1 cellular context compared by ENCODE assay signal in the genomic region with DNA sequence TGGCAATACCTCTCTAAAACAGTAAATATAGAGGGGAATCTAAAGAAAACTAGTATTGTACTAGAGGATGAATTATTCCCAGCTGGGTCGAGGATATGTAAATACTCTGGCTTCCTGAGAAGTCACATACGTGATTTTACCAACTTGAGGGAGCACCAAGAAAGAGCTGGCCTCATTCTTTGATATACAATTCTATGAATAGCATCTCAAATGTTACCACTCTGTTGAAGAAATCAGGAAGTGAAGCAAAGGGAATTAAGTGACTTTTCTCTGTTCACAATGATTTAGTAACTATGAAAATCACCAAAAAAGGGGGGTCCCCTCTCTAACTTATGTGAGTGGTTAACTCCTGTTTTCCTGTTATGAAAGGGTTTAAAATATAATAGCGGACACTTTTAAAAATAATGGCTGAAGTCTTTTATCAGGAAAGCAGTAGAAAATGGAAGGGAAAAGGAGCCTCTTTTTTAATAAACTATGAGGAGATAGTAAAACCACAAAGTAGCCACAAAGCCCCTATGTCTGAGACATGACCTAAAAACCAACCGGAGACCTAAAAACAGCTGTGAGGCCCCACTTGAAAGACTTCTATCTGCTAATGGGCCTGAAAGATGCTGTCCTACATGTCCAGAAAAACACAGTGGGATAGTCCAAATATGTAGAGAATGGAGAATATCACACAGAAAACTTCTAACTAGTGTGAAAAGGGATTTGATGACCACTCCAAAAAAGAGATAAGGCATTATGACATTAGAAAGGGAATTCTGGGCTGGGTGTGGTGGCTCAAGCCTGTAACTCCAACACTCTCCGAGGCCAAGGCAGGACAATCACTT.
A peak's percentile ranks its signal among the peaks of the same experiment; 100 is the strongest.
TF ChIP-seq lines count a peak whose summit lies in the region.

No MANE protein-coding gene starts in this region.

TF ChIP-seq in GM12878, 131 proteins besides CTCF, POLR2A, EP300 and RAD21 (continues in another document):
- TF ChIP-seq, protein P1, sequence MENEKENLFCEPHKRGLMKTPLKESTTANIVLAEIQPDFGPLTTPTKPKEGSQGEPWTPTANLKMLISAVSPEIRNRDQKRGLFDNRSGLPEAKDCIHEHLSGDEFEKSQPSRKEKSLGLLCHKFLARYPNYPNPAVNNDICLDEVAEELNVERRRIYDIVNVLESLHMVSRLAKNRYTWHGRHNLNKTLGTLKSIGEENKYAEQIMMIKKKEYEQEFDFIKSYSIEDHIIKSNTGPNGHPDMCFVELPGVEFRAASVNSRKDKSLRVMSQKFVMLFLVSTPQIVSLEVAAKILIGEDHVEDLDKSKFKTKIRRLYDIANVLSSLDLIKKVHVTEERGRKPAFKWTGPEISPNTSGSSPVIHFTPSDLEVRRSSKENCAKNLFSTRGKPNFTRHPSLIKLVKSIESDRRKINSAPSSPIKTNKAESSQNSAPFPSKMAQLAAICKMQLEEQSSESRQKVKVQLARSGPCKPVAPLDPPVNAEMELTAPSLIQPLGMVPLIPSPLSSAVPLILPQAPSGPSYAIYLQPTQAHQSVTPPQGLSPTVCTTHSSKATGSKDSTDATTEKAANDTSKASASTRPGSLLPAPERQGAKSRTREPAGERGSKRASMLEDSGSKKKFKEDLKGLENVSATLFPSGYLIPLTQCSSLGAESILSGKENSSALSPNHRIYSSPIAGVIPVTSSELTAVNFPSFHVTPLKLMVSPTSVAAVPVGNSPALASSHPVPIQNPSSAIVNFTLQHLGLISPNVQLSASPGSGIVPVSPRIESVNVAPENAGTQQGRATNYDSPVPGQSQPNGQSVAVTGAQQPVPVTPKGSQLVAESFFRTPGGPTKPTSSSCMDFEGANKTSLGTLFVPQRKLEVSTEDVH (IDR thresholded peaks at IDR 0.05; ENCODE audit: low read depth, partially characterized antibody): no peak
- TF ChIP-seq MYB (IDR thresholded peaks at IDR 0.05; ENCODE audit: borderline replicate concordance, low read depth, low read length) (no peak), SREBF2 (IDR thresholded peaks at IDR 0.05; ENCODE audit: low read length) (no peak), SREBF1 (IDR thresholded peaks at IDR 0.05; ENCODE audit: low read length) (no peak), ASH2L (IDR thresholded peaks at IDR 0.05; ENCODE audit: borderline replicate concordance, low read depth) (no peak), CEBPB (IDR thresholded peaks at IDR 0.05; ENCODE audit: borderline replicate concordance in 1 of 2, low read depth in 2 of 2, low read length in 2 of 2) (no peak; a peak in 1 of 4 replicates), FOXK2 (IDR thresholded peaks at IDR 0.05) (no peak), NFYA (IDR thresholded peaks at IDR 0.05; ENCODE audit: borderline replicate concordance, low read depth, low read length) (no peak), ZNF24 (IDR thresholded peaks at IDR 0.05) (no peak), POLR2AphosphoS5 (IDR thresholded peaks at IDR 0.05; ENCODE audit: low read length) (no peak), CHD2 (IDR thresholded peaks at IDR 0.05; ENCODE audit: borderline replicate concordance, low read depth, low read length) (no peak), CBX3 (IDR thresholded peaks at IDR 0.05; ENCODE audit: borderline replicate concordance, low read depth) (no peak), NFXL1 (IDR thresholded peaks at IDR 0.05; ENCODE audit: borderline replicate concordance) (no peak), CBX5 (IDR thresholded peaks at IDR 0.05; ENCODE audit: low read depth) (no peak), CREM (IDR thresholded peaks at IDR 0.05; ENCODE audit: low read depth) (no peak), SIX5 (IDR thresholded peaks at IDR 0.05; ENCODE audit: low read depth, low read length, severe bottlenecking) (no peak), ZZZ3 (IDR thresholded peaks at IDR 0.05; ENCODE audit: control insufficient read depth, insufficient read length, low read depth) (no peak), FOXM1 (IDR thresholded peaks at IDR 0.05; ENCODE audit: low read depth, low read length) (peak; percentile 42; the same call in 1 of the 2 replicates), NR2C1 (IDR thresholded peaks at IDR 0.05) (no peak), EED (IDR thresholded peaks at IDR 0.05; ENCODE audit: low read depth) (0 out of 2 replicates have a peak, but pooled peaks have one; percentile 37), SPI1 (IDR thresholded peaks at IDR 0.05; ENCODE audit: borderline replicate concordance, insufficient read depth, low read depth, low read length) (peak; percentile 74; the same call in 1 of the 2 replicates), HDAC2 (IDR thresholded peaks at IDR 0.05) (no peak), DPF2 (IDR thresholded peaks at IDR 0.05) (peak; percentile 54; the same call in 1 of the 2 replicates), NR2F1 (conservative IDR thresholded peaks at IDR 0.05) (peak; percentile 71), RFX5 (IDR thresholded peaks at IDR 0.05; ENCODE audit: low read depth, low read length) (no peak), KAT2A (conservative IDR thresholded peaks at IDR 0.05; ENCODE audit: control insufficient read depth, low read depth, low read length) (no peak), GABPA (IDR thresholded peaks at IDR 0.05; ENCODE audit: low read depth) (no peak), MTA3 (IDR thresholded peaks at IDR 0.05; ENCODE audit: borderline replicate concordance, low read length) (no peak), TCF12 (IDR thresholded peaks at IDR 0.05; ENCODE audit: low read depth, low read length) (no peak), CBFB (IDR thresholded peaks at IDR 0.05; ENCODE audit: low read depth) (peak; percentile 69), ZNF274 (IDR thresholded peaks at IDR 0.05; ENCODE audit: insufficient read depth, insufficient read length) (no peak)
- TF ChIP-seq, protein P2, sequence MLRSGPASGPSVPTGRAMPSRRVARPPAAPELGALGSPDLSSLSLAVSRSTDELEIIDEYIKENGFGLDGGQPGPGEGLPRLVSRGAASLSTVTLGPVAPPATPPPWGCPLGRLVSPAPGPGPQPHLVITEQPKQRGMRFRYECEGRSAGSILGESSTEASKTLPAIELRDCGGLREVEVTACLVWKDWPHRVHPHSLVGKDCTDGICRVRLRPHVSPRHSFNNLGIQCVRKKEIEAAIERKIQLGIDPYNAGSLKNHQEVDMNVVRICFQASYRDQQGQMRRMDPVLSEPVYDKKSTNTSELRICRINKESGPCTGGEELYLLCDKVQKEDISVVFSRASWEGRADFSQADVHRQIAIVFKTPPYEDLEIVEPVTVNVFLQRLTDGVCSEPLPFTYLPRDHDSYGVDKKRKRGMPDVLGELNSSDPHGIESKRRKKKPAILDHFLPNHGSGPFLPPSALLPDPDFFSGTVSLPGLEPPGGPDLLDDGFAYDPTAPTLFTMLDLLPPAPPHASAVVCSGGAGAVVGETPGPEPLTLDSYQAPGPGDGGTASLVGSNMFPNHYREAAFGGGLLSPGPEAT (IDR thresholded peaks at IDR 0.05; ENCODE audit: low read depth): peak; percentile 55; the same call in 1 of the 2 replicates
- TF ChIP-seq, protein P3, sequence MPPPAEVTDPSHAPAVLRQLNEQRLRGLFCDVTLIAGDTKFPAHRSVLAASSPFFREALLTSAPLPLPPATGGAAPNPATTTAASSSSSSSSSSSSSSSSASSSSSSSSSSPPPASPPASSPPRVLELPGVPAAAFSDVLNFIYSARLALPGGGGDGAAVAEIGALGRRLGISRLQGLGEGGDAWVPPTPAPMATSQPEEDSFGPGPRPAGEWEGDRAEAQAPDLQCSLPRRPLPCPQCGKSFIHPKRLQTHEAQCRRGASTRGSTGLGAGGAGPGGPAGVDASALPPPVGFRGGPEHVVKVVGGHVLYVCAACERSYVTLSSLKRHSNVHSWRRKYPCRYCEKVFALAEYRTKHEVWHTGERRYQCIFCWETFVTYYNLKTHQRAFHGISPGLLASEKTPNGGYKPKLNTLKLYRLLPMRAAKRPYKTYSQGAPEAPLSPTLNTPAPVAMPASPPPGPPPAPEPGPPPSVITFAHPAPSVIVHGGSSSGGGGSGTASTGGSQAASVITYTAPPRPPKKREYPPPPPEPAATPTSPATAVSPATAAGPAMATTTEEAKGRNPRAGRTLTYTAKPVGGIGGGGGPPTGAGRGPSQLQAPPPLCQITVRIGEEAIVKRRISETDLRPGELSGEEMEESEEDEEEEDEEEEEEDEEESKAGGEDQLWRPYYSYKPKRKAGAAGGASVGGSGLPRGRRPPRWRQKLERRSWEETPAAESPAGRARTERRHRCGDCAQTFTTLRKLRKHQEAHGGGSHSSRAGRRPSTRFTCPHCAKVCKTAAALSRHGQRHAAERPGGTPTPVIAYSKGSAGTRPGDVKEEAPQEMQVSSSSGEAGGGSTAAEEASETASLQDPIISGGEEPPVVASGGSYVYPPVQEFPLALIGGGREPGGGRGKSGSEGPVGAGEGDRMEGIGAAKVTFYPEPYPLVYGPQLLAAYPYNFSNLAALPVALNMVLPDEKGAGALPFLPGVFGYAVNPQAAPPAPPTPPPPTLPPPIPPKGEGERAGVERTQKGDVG (CRISPR knock-in tag; IDR thresholded peaks at IDR 0.05): no peak
- TF ChIP-seq, protein P4, sequence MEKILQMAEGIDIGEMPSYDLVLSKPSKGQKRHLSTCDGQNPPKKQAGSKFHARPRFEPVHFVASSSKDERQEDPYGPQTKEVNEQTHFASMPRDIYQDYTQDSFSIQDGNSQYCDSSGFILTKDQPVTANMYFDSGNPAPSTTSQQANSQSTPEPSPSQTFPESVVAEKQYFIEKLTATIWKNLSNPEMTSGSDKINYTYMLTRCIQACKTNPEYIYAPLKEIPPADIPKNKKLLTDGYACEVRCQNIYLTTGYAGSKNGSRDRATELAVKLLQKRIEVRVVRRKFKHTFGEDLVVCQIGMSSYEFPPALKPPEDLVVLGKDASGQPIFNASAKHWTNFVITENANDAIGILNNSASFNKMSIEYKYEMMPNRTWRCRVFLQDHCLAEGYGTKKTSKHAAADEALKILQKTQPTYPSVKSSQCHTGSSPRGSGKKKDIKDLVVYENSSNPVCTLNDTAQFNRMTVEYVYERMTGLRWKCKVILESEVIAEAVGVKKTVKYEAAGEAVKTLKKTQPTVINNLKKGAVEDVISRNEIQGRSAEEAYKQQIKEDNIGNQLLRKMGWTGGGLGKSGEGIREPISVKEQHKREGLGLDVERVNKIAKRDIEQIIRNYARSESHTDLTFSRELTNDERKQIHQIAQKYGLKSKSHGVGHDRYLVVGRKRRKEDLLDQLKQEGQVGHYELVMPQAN (conservative IDR thresholded peaks at IDR 0.05): no peak
- TF ChIP-seq, protein P5, sequence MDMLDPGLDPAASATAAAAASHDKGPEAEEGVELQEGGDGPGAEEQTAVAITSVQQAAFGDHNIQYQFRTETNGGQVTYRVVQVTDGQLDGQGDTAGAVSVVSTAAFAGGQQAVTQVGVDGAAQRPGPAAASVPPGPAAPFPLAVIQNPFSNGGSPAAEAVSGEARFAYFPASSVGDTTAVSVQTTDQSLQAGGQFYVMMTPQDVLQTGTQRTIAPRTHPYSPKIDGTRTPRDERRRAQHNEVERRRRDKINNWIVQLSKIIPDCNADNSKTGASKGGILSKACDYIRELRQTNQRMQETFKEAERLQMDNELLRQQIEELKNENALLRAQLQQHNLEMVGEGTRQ (IDR thresholded peaks at IDR 0.05; ENCODE audit: borderline replicate concordance, low read depth, low read length): no peak
- TF ChIP-seq, protein P6, sequence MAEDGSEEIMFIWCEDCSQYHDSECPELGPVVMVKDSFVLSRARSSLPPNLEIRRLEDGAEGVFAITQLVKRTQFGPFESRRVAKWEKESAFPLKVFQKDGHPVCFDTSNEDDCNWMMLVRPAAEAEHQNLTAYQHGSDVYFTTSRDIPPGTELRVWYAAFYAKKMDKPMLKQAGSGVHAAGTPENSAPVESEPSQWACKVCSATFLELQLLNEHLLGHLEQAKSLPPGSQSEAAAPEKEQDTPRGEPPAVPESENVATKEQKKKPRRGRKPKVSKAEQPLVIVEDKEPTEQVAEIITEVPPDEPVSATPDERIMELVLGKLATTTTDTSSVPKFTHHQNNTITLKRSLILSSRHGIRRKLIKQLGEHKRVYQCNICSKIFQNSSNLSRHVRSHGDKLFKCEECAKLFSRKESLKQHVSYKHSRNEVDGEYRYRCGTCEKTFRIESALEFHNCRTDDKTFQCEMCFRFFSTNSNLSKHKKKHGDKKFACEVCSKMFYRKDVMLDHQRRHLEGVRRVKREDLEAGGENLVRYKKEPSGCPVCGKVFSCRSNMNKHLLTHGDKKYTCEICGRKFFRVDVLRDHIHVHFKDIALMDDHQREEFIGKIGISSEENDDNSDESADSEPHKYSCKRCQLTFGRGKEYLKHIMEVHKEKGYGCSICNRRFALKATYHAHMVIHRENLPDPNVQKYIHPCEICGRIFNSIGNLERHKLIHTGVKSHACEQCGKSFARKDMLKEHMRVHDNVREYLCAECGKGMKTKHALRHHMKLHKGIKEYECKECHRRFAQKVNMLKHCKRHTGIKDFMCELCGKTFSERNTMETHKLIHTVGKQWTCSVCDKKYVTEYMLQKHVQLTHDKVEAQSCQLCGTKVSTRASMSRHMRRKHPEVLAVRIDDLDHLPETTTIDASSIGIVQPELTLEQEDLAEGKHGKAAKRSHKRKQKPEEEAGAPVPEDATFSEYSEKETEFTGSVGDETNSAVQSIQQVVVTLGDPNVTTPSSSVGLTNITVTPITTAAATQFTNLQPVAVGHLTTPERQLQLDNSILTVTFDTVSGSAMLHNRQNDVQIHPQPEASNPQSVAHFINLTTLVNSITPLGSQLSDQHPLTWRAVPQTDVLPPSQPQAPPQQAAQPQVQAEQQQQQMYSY (CRISPR knock-in tag; IDR thresholded peaks at IDR 0.05): no peak
- TF ChIP-seq, protein P7, sequence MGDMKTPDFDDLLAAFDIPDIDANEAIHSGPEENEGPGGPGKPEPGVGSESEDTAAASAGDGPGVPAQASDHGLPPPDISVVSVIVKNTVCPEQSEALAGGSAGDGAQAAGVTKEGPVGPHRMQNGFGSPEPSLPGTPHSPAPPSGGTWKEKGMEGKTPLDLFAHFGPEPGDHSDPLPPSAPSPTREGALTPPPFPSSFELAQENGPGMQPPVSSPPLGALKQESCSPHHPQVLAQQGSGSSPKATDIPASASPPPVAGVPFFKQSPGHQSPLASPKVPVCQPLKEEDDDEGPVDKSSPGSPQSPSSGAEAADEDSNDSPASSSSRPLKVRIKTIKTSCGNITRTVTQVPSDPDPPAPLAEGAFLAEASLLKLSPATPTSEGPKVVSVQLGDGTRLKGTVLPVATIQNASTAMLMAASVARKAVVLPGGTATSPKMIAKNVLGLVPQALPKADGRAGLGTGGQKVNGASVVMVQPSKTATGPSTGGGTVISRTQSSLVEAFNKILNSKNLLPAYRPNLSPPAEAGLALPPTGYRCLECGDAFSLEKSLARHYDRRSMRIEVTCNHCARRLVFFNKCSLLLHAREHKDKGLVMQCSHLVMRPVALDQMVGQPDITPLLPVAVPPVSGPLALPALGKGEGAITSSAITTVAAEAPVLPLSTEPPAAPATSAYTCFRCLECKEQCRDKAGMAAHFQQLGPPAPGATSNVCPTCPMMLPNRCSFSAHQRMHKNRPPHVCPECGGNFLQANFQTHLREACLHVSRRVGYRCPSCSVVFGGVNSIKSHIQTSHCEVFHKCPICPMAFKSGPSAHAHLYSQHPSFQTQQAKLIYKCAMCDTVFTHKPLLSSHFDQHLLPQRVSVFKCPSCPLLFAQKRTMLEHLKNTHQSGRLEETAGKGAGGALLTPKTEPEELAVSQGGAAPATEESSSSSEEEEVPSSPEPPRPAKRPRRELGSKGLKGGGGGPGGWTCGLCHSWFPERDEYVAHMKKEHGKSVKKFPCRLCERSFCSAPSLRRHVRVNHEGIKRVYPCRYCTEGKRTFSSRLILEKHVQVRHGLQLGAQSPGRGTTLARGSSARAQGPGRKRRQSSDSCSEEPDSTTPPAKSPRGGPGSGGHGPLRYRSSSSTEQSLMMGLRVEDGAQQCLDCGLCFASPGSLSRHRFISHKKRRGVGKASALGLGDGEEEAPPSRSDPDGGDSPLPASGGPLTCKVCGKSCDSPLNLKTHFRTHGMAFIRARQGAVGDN (IDR thresholded peaks at IDR 0.05): no peak
